ENCODE assay signal across 12 cellular contexts in the genomic region with DNA sequence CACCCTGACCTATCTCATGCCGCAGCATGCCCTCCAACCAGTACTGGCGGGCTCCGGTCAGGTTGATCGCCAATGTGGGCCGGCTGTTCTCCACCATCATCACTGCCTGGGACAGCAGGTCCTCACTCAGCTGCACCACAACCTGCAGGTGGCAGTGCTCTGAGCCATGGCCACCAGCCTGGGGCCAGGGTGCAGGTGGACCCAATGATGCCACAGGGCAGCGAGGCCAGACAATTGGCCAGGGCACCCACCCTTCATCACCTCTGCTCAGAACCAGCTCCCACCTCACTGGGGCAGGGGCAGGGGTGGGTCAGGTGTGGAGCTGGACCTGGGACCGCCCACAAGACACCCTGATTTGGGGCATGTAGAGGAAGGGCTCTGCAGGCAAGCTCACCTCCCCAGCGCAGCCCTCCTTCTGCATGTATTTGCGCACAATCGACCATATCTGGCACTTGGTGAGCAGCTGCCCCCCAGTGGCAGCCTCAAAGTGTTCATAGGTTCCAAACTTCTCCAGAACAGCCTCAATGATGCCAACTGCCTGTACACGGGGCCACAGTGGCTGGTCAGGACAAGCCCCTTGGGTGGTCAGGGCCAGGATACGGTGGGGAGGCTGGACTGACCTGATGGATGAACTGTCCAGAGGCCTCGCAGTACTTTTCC. TPM values are rescaled to one million over a fixed set of nuclear protein-coding genes. Genes with fewer than 3 reads are reported as not detected.
DNase-seq lines count a peak whose midpoint lies in the region; ATAC-seq and TF ChIP-seq lines count a peak whose summit lies in the region.
"Had no signal": no experiment of that assay in that cellular context is flagged by ENCODE, and none has a peak within 500 bp of the region (broad histone marks: within the 10 kb centered on the region; RNA-seq: fewer than 3 reads in every experiment).

No MANE protein-coding gene starts in this region.

- no peak overlapping the region for H3K27ac Mint-ChIP-seq in endodermal cell

- peaks cover 7% of the 10 kb centered on the region for H3K36me3 ChIP-seq in endodermal cell (ENCODE audit: control insufficient read depth, insufficient read depth, low read length)

- peaks cover 38% of the 10 kb centered on the region for H3K27me3 Mint-ChIP-seq in endodermal cell (ENCODE audit: insufficient read depth)

- no peaks in the 10 kb centered on the region for H3K9me3 Mint-ChIP-seq in endodermal cell

- no peak overlapping the region for H3K9ac ChIP-seq in endodermal cell (ENCODE audit: extremely low read depth, low read length, poor library complexity, severe bottlenecking)

- 94 to 96% methylated on average over 8 to 13 of the region's 13 CpGs for WGBS in endodermal cell (ENCODE audit: insufficient coverage in 1 of 2, insufficient read length in 1 of 2), 2 experiments

- POLR2A ChIA-PET in AG04449 (lab: Yijun Ruan, JAX) = interaction anchor here (0.6 kb wide), 1 partner anchor 237 kb away, joined by 3 read pairs; no protein-coding TSS in a partner anchor

- H3K9me3 ChIP-seq in endodermal cell (ENCODE audit: control insufficient read depth, low read length) = no peaks in the 10 kb centered on the region
- H3K9me3 ChIP-seq: gastroesophageal sphincter, HAP-1, stomach had no signal

- no peak for TF ChIP-seq POLR2A in NB4 (IDR thresholded peaks at IDR 0.05; ENCODE audit: extremely low read depth, insufficient read length)

- no peak for DNase-seq in AG04449 (ENCODE audit: low read depth, low spot score)
- peak; percentile 36 for DNase-seq in ELR (ENCODE audit: low read depth)
- peak; percentile 66 for DNase-seq in NB4 (ENCODE audit: low read depth)
- DNase-seq in endodermal cell = peak; percentile 74
- DNase-seq in activated gamma-delta T cell treated with Interleukin-2 at 50 U/mL for 16 hours = no peak
- DNase-seq: DMS79, stomach had no signal

- H3K4me3 Mint-ChIP-seq in endodermal cell = no peak overlapping the region

- no peak overlapping the region for H3K27ac ChIP-seq in endodermal cell (ENCODE audit: low read depth, low read length)

- H3K4me1 ChIP-seq in endodermal cell (ENCODE audit: control insufficient read depth, insufficient read depth, low read length) = no peaks in the 10 kb centered on the region

- H3K4me3 ChIP-seq in AG04449 (ENCODE audit: low read depth, low read length) = no peak overlapping the region
- no peak overlapping the region for H3K4me3 ChIP-seq in NB4 (ENCODE audit: low read depth, low read length)
- H3K4me3 ChIP-seq in endodermal cell (ENCODE audit: low read length) = no peak overlapping the region
- H3K4me3 ChIP-seq: gastroesophageal sphincter, HAP-1 had no signal

- peaks cover 3% of the 10 kb centered on the region for H3K4me1 Mint-ChIP-seq in endodermal cell

- peaks cover 43% of the 10 kb centered on the region for H3K27me3 ChIP-seq in endodermal cell (ENCODE audit: control insufficient read depth, insufficient read depth, low read length, poor library complexity, severe bottlenecking)
- H3K27me3 ChIP-seq: gastroesophageal sphincter had no signal

- CTCF ChIA-PET in AG04449 (lab: Yijun Ruan, JAX) = interaction anchor here (1.2 kb wide), 1 partner anchor 25 kb away, joined by 4 read pairs; no protein-coding TSS in a partner anchor

- H3K36me3 Mint-ChIP-seq in endodermal cell (ENCODE audit: low read depth) = peaks cover 9% of the 10 kb centered on the region

- peak; percentile 11 for TF ChIP-seq CTCF in AG04449 (IDR thresholded peaks at IDR 0.05; ENCODE audit: insufficient read depth, low read length, missing control alignments)
- TF ChIP-seq CTCF in NB4 (IDR thresholded peaks at IDR 0.05; ENCODE audit: low read depth, low read length) = peak; percentile 61
- TF ChIP-seq CTCF in endodermal cell (conservative IDR thresholded peaks at IDR 0.05) = peak; percentile 59

- ATAC-seq in HG03469 (IDR thresholded peaks at IDR 0.05; ENCODE audit: unreplicated experiment) (no peak), GM21529 (IDR thresholded peaks at IDR 0.05; ENCODE audit: unreplicated experiment) (no peak), HG02588 (IDR thresholded peaks at IDR 0.05; ENCODE audit: unreplicated experiment) (no peak)
- ATAC-seq: gastroesophageal sphincter had no signal

RNA-seq across cellular contexts. Expression of a gene that starts 4.2 kb away (rescaled TPM):
- 10 to 100 TPM; 50.2 to 63.8 TPM for total RNA-seq in endodermal cell
- polyA plus RNA-seq in endodermal cell (2013, experiment 1 of 2) = 79.8 TPM
- 64.2 TPM for polyA plus RNA-seq in endodermal cell (2013, experiment 2 of 2)

RNA-seq across cellular contexts. Expression of a gene that starts 9.2 kb away (rescaled TPM):
- total RNA-seq in endodermal cell = 10 to 100 TPM; 11.6 TPM
- polyA plus RNA-seq in endodermal cell (2013, experiment 1 of 2) = 12.1 TPM
- 6.5 TPM for polyA plus RNA-seq in endodermal cell (2013, experiment 2 of 2)

RNA-seq across cellular contexts. Expression of a gene that starts 10.4 kb away (rescaled TPM):
- 1 to 10 TPM in 1 of 2 donors, under 1 TPM in 1; 0.97 to 1.8 TPM for total RNA-seq in endodermal cell
- polyA plus RNA-seq in endodermal cell (2013, experiment 1 of 2) = 1.2 TPM
- polyA plus RNA-seq in endodermal cell (2013, experiment 2 of 2) = 0.50 TPM

RNA-seq across cellular contexts. Expression of a gene that starts 12.4 kb away (rescaled TPM):
- total RNA-seq in endodermal cell = 10 to 100 TPM; 71.8 to 72.8 TPM
- 70.8 TPM for polyA plus RNA-seq in endodermal cell (2013, experiment 1 of 2)
- 65.3 TPM for polyA plus RNA-seq in endodermal cell (2013, experiment 2 of 2)

RNA-seq across cellular contexts. Expression of a gene that starts 15.0 kb away (rescaled TPM):
- 1 to 10 TPM; 2.0 to 6.8 TPM for total RNA-seq in endodermal cell
- 1.2 TPM for polyA plus RNA-seq in endodermal cell (2013, experiment 1 of 2)
- 1.6 TPM for polyA plus RNA-seq in endodermal cell (2013, experiment 2 of 2)

Comparison
In these comparisons a context has a peak if more than half of its experiments do, and no peak if none do; other contexts are left out.
1. DNase-seq: peak in ELR (single experiment), NB4 (single experiment) and endodermal cell (single experiment); none in AG04449 (single experiment) and activated gamma-delta T cell treated with Interleukin-2 at 50 U/mL for 16 hours (single experiment).
2. CTCF ChIP-seq: peak in every context shown above with its lines; median percentile 61 in NB4; 59 in endodermal cell; 11 in AG04449.